2 cellular contexts compared by ENCODE assay signal in genomic region chrX:150450519-150451177, GRCh38.
TF ChIP-seq lines count a peak whose summit lies in the region.

No MANE protein-coding gene starts in this region.

TF ChIP-seq in HCT116, 20 proteins besides CTCF, POLR2A, EP300 and RAD21 (continued from another document):
- TF ChIP-seq YY1 (IDR thresholded peaks at IDR 0.05; ENCODE audit: extremely low read depth, insufficient replicate concordance, low read depth, low read length) (no peak), EZH2 (IDR thresholded peaks at IDR 0.05) (no peak), MAX (IDR thresholded peaks at IDR 0.05) (no peak), EZH2phosphoT487 (IDR thresholded peaks at IDR 0.05; ENCODE audit: borderline replicate concordance) (no peak), ELF1 (IDR thresholded peaks at IDR 0.05; ENCODE audit: borderline replicate concordance, low read depth) (no peak), CEBPB (IDR thresholded peaks at IDR 0.05; ENCODE audit: low read depth) (no peak), ZBTB33 (IDR thresholded peaks at IDR 0.05; ENCODE audit: extremely low read depth, insufficient replicate concordance, low read length) (no peak), ATF3 (IDR thresholded peaks at IDR 0.05) (no peak), ZNF274 (IDR thresholded peaks at IDR 0.05; ENCODE audit: low read depth, low read length) (no peak), REST (IDR thresholded peaks at IDR 0.05; ENCODE audit: low read depth) (no peak)
TF ChIP-seq in HCT116: peak in this region for 0.

TF ChIP-seq in HEK293T, 16 proteins besides CTCF, POLR2A, EP300 and RAD21 (continued from another document):
- TF ChIP-seq PKNOX1 (IDR thresholded peaks at IDR 0.05) = no peak
- TF ChIP-seq HDGF (IDR thresholded peaks at IDR 0.05; ENCODE audit: borderline replicate concordance) = no peak
- TF ChIP-seq FOXA1 (IDR thresholded peaks at IDR 0.05) = no peak
- TF ChIP-seq FOXM1 (IDR thresholded peaks at IDR 0.05; ENCODE audit: borderline replicate concordance) = no peak
- TF ChIP-seq FOXK2 (IDR thresholded peaks at IDR 0.05) = no peak
- TF ChIP-seq NFRKB (IDR thresholded peaks at IDR 0.05) = no peak
